Comparison of ENCODE assay signal across 8 cellular contexts in genomic region chr11:118436639-118437045, GRCh38. TPM values are rescaled to one million over a fixed set of nuclear protein-coding genes. Genes with fewer than 3 reads are reported as not detected.
DNase-seq lines count a peak whose midpoint lies in the region; ATAC-seq and TF ChIP-seq lines count a peak whose summit lies in the region.

No MANE protein-coding gene starts in this region.

- intact Hi-C loops in Caco-2 (cut with micrococcal nuclease; ENCODE audit: unreplicated experiment) (loop anchor here (1.0 kb wide), 1 partner anchor 121 kb away; no protein-coding TSS in a partner anchor), spleen (cut with DNase I; ENCODE audit: low total_unique reads) (no loop called here)

- no peaks in the 10 kb centered on the region for H3K27me3 ChIP-seq in Caco-2 (replicated peaks; ENCODE audit: control insufficient read depth, insufficient read depth, low read length)
- H3K27me3 ChIP-seq in iPS-15b (ENCODE audit: control insufficient read depth, insufficient read depth, low read length) = peaks cover 4% of the 10 kb centered on the region
- peaks cover 0 to 3% (median 0%) of the 10 kb centered on the region in 7 donors for H3K27me3 ChIP-seq in spleen (replicated peaks in 1 of 7)

- no TSS peak for BruUV-seq in Caco-2 (replicated peaks; lab: Mats Ljungman, UMichigan)

- no peaks in the 10 kb centered on the region for H3K36me3 ChIP-seq in Caco-2 (ENCODE audit: control insufficient read depth, insufficient read depth, low read length)
- H3K36me3 ChIP-seq in iPS-15b (ENCODE audit: control insufficient read depth, insufficient read depth, low read length) = no peaks in the 10 kb centered on the region
- H3K36me3 ChIP-seq in spleen = no peaks in the 10 kb centered on the region

- peak overlapping the region; percentile 57 for H3K9ac ChIP-seq in iPS-15b (ENCODE audit: low read depth, low read length)

- TF ChIP-seq CTCF in Caco-2 (IDR thresholded peaks at IDR 0.05; ENCODE audit: insufficient read depth in 1 of 2, low read depth in 1 of 2, low read length in 1 of 2, severe bottlenecking in 1 of 2, unreplicated experiment in 1 of 2) (no peak), spleen (IDR thresholded peaks at IDR 0.05 in 8 of 11, conservative IDR thresholded peaks at IDR 0.05 in 3 of 11) (no peak)

- DNase-seq in Caco-2 (peak in 1 of 2 experiments; percentile 58), NAMALWA (ENCODE audit: low spot score) (peak; percentile 57), spleen (peak; percentile 90), NCI-H1694 treated with DMSO at 0.1 percent for 48 hours (lab: John Stamatoyannopoulos, UW) (no peak), putamen (ENCODE audit: low spot score) (no peak)
- DNase-seq in activated naive CD8-positive, alpha-beta T cell treated with anti-CD3 and anti-CD28 coated beads, Interleukin-2, amount 10 ng/mL, durations not matched to agents 7 days and 5 days = no peak

- H3K4me1 Mint-ChIP-seq in Caco-2 (ENCODE audit: low read depth, unreplicated experiment) = peaks cover 30% of the 10 kb centered on the region
- H3K4me1 Mint-ChIP-seq in activated naive CD8-positive, alpha-beta T cell treated with anti-CD3 and anti-CD28 coated beads, Interleukin-2, amount 10 ng/mL, durations not matched to agents 7 days and 5 days = peaks cover 31% of the 10 kb centered on the region

- POLR2A ChIA-PET in Caco-2 (lab: Charles Lee) = interaction anchor here (0.6 to 1.1 kb wide), 2 partner anchors 9 to 185 kb away, joined by 3 to 4 read pairs; no protein-coding TSS in a partner anchor
- POLR2A ChIA-PET in activated naive CD8-positive, alpha-beta T cell treated with anti-CD3 and anti-CD28 coated beads, Interleukin-2, amount 10 ng/mL, durations not matched to agents 7 days and 5 days (lab: Charles Lee) = interaction anchor here (0.6 to 2.5 kb wide), 12 partner anchors 8 to 582 kb away, joined by 3 to 22 read pairs (median 3); partner anchors contain the start of genes ATP5MG, CD3G, MPZL3 and TRAPPC4

- H3K27ac ChIP-seq in spleen = peak overlapping the region; percentile 88 to 96 (median 93)

- TF ChIP-seq POLR2A in spleen (IDR thresholded peaks at IDR 0.05) = no peak

- WGBS in spleen, 5 donors = 0 to 2% (median 0%) methylated on average over 3 to 48 of the region's 48 CpGs

- ATAC-seq in GM21737 (IDR thresholded peaks at IDR 0.05; ENCODE audit: unreplicated experiment) = peak; percentile 14
- ATAC-seq in activated naive CD8-positive, alpha-beta T cell treated with anti-CD3 and anti-CD28 coated beads, Interleukin-2, amount 10 ng/mL, durations not matched to agents 7 days and 5 days (ENCODE audit: low read depth) = peak; percentile 12

- H3K9me3 ChIP-seq in Caco-2 (no peaks in the 10 kb centered on the region), iPS-15b (ENCODE audit: control insufficient read depth, insufficient read depth, low read length) (no peaks in the 10 kb centered on the region), spleen (no peaks in the 10 kb centered on the region)

- H3K9me3 Mint-ChIP-seq in Caco-2 (ENCODE audit: unreplicated experiment) = no peaks in the 10 kb centered on the region
- no peaks in the 10 kb centered on the region for H3K9me3 Mint-ChIP-seq in activated naive CD8-positive, alpha-beta T cell treated with anti-CD3 and anti-CD28 coated beads, Interleukin-2, amount 10 ng/mL, durations not matched to agents 7 days and 5 days

- CTCF ChIA-PET in Caco-2 (lab: Charles Lee) = no interaction called here

- H3K4me3 ChIP-seq in Caco-2 (ENCODE audit: low read depth, low read length) (peak overlapping the region; percentile 97), iPS-15b (ENCODE audit: low read depth, low read length) (peak overlapping the region; percentile 89), spleen (peak overlapping the region; percentile 62 to 98 (median 94))

- H3K36me3 Mint-ChIP-seq in Caco-2 (ENCODE audit: insufficient read depth, unreplicated experiment) = peaks cover 43% of the 10 kb centered on the region
- H3K36me3 Mint-ChIP-seq in activated naive CD8-positive, alpha-beta T cell treated with anti-CD3 and anti-CD28 coated beads, Interleukin-2, amount 10 ng/mL, durations not matched to agents 7 days and 5 days = peaks cover 6% of the 10 kb centered on the region

- peak overlapping the region; percentile 88 for H3K27ac Mint-ChIP-seq in Caco-2 (ENCODE audit: unreplicated experiment)
- H3K27ac Mint-ChIP-seq in activated naive CD8-positive, alpha-beta T cell treated with anti-CD3 and anti-CD28 coated beads, Interleukin-2, amount 10 ng/mL, durations not matched to agents 7 days and 5 days = peak overlapping the region; percentile 89

- H3K4me1 ChIP-seq in Caco-2 = peaks cover 24% of the 10 kb centered on the region
- peaks cover 15% of the 10 kb centered on the region for H3K4me1 ChIP-seq in iPS-15b (ENCODE audit: control insufficient read depth, insufficient read depth, low read length)
- peaks cover 29 to 69% (median 53%) of the 10 kb centered on the region in 6 donors for H3K4me1 ChIP-seq in spleen

- H3K27me3 Mint-ChIP-seq in Caco-2 (ENCODE audit: insufficient read depth, unreplicated experiment) = no peaks in the 10 kb centered on the region
- H3K27me3 Mint-ChIP-seq in activated naive CD8-positive, alpha-beta T cell treated with anti-CD3 and anti-CD28 coated beads, Interleukin-2, amount 10 ng/mL, durations not matched to agents 7 days and 5 days = no peaks in the 10 kb centered on the region

- peak overlapping the region; percentile 82 for H3K4me3 Mint-ChIP-seq in Caco-2 (ENCODE audit: unreplicated experiment)
- peak overlapping the region; percentile 98 for H3K4me3 Mint-ChIP-seq in activated naive CD8-positive, alpha-beta T cell treated with anti-CD3 and anti-CD28 coated beads, Interleukin-2, amount 10 ng/mL, durations not matched to agents 7 days and 5 days

RNA-seq across cellular contexts. Expression of gene KMT2A, which starts 0.3 kb away (rescaled TPM):
- 93.9 and 107 TPM in 2 replicates for total RNA-seq in Caco-2 (2022)
- 100 to 1,000 TPM; 117 to 126 TPM for total RNA-seq in activated naive CD8-positive, alpha-beta T cell treated with anti-CD3 and anti-CD28 coated beads, Interleukin-2, amount 10 ng/mL, durations not matched to agents 7 days and 5 days
- 100 to 1,000 TPM in 6 of 7 donors, 10 to 100 TPM in 1; 97.4 to 134 (median 105) TPM for total RNA-seq in spleen
- polyA plus RNA-seq in spleen = 10 to 100 TPM in 1 of 3 donors, 1 to 10 TPM in 2; 5.9 to 11.9 (median 7.9) TPM

RNA-seq across cellular contexts. Expression of gene ATP5MG, which starts 35.2 kb away (rescaled TPM):
- total RNA-seq in Caco-2 (2022) = 537 and 576 TPM in 2 replicates
- total RNA-seq in activated naive CD8-positive, alpha-beta T cell treated with anti-CD3 and anti-CD28 coated beads, Interleukin-2, amount 10 ng/mL, durations not matched to agents 7 days and 5 days = 100 to 1,000 TPM; 202 to 224 TPM
- 100 to 1,000 TPM in 4 of 7 donors, 10 to 100 TPM in 3; 34.5 to 154 (median 135) TPM for total RNA-seq in spleen
- polyA plus RNA-seq in spleen = 100 to 1,000 TPM; 178 to 258 (median 232) TPM

Comparison
In these comparisons a context has a peak if more than half of its experiments do, and no peak if none do; other contexts are left out.
1. DNase-seq: peak in NAMALWA (single experiment) and spleen (single experiment); none in activated naive CD8-positive, alpha-beta T cell treated with anti-CD3 and anti-CD28 coated beads, Interleukin-2, amount 10 ng/mL, durations not matched to agents 7 days and 5 days (single experiment), NCI-H1694 treated with DMSO at 0.1 percent for 48 hours (single experiment) and putamen (single experiment).
2. Peak in every context shown above with its lines, with median percentiles within 50 percentile points of each other: H3K4me3 ChIP-seq.